ENCODE assay signal across 23 cellular contexts in genomic region chr20:57561356-57562279, GRCh38. TPM values are rescaled to one million over a fixed set of nuclear protein-coding genes. Genes with fewer than 3 reads are reported as not detected.
DNase-seq lines count a peak whose midpoint lies in the region; ATAC-seq, FAIRE-seq and TF ChIP-seq lines count a peak whose summit lies in the region.
"Had no signal": no experiment of that assay in that cellular context is flagged by ENCODE, and none has a peak within 500 bp of the region (broad histone marks: within the 10 kb centered on the region; RNA-seq: fewer than 3 reads in every experiment).

No MANE protein-coding gene starts in this region.

- peak overlapping the region in 1 of 2 experiments; percentile 81; a peak in 2 of 4 replicates for H3K9ac ChIP-seq in K562 (ENCODE audit: insufficient read depth in 1 of 2, low read depth in 2 of 2, low read length in 2 of 2)
- H3K9ac ChIP-seq: BLaER1 had no signal

- CTCF ChIA-PET in Caco-2 (lab: Charles Lee): no interaction called here
- CTCF ChIA-PET in K562 (lab: Yijun Ruan, JAX; ENCODE audit: low intra/inter-chr PET ratio): interaction anchor here (0.6 kb wide), 1 partner anchor 33 kb away, joined by 7 read pairs; no protein-coding TSS in a partner anchor

- H3K27ac Mint-ChIP-seq in Caco-2 (ENCODE audit: unreplicated experiment): no peak overlapping the region
- no peak overlapping the region for H3K27ac Mint-ChIP-seq in GM23338

- ATAC-seq in K562: no peak
- peak in 3 of 4 donors; percentile 0 to 5 (median 0) for ATAC-seq in right lobe of liver
- ATAC-seq in sciatic nerve: peak; percentile 14
- no peak for ATAC-seq in aorta (ENCODE audit: low FRiP score)
- no peak for ATAC-seq in GM23338
- ATAC-seq: GM12878 had no signal

- H3K27me3 Mint-ChIP-seq in Caco-2 (ENCODE audit: insufficient read depth, unreplicated experiment) (peaks cover 32% of the 10 kb centered on the region), GM23338 (ENCODE audit: insufficient read depth, low read depth, poor library complexity) (peaks cover 5% of the 10 kb centered on the region)

- no peaks in the 10 kb centered on the region for H4K20me1 ChIP-seq in K562 (replicated peaks; ENCODE audit: control insufficient read depth, insufficient read depth, low read length)
- no peaks in the 10 kb centered on the region for H4K20me1 ChIP-seq in GM23338 (replicated peaks; ENCODE audit: insufficient read depth)
- H4K20me1 ChIP-seq: BLaER1 had no signal

- H3K4me2 ChIP-seq in K562 (ENCODE audit: insufficient read depth, low read length): peak overlapping the region; percentile 62; the same call in 1 of the 2 replicates
- no peak overlapping the region for H3K4me2 ChIP-seq in GM23338
- H3K4me2 ChIP-seq: BLaER1, PC-9 had no signal

- intact Hi-C loops in Caco-2 (cut with micrococcal nuclease; ENCODE audit: unreplicated experiment) (loop anchor here (2.0 kb wide), 1 partner anchor 19 kb away; no protein-coding TSS in a partner anchor), K562 (cut with micrococcal nuclease) (no loop called here), right lobe of liver (cut with DNase I) (no loop called here), sciatic nerve (cut with DNase I) (no loop called here), posterior vena cava (cut with DNase I) (no loop called here), aorta (cut with DNase I) (no loop called here)

- H3K4me1 ChIP-seq in Caco-2 (peaks cover 24% of the 10 kb centered on the region; the same call in 1 of the 2 replicates), K562 (replicated peaks in 1 of 2; ENCODE audit: control insufficient read depth in 2 of 2, insufficient read depth in 2 of 2, low read length in 2 of 2) (peaks cover 27 to 34% of the 10 kb centered on the region in 2 experiments), right lobe of liver (peaks cover 0 to 44% (median 20%) of the 10 kb centered on the region in 4 donors), aorta (ENCODE audit: control insufficient read depth in 1 of 2, insufficient read depth in 2 of 2, low read length in 2 of 2) (no peaks in the 10 kb centered on the region), GM23338 (ENCODE audit: insufficient read depth) (no peaks in the 10 kb centered on the region)

- peaks cover 6% of the 10 kb centered on the region for H3K4me1 Mint-ChIP-seq in Caco-2 (ENCODE audit: low read depth, unreplicated experiment)
- H3K4me1 Mint-ChIP-seq in GM23338: no peaks in the 10 kb centered on the region
- H3K4me1 Mint-ChIP-seq: CD8-positive, alpha-beta memory T cell had no signal

- H3K9me3 ChIP-seq in Caco-2: peaks cover 4% of the 10 kb centered on the region; the same call in 1 of the 2 replicates
- no peaks in the 10 kb centered on the region for H3K9me3 ChIP-seq in K562 (replicated peaks; ENCODE audit: control insufficient read depth, insufficient read depth, low read depth, low read length)
- no peaks in the 10 kb centered on the region for H3K9me3 ChIP-seq in right lobe of liver
- no peaks in the 10 kb centered on the region for H3K9me3 ChIP-seq in aorta (ENCODE audit: control insufficient read depth, low read length)
- H3K9me3 ChIP-seq: BLaER1 had no signal

- H3K79me2 ChIP-seq in K562 (ENCODE audit: control insufficient read depth, insufficient read depth, low read length) (no peaks in the 10 kb centered on the region), GM23338 (replicated peaks; ENCODE audit: insufficient read depth) (no peaks in the 10 kb centered on the region)

- 0 out of 2 replicates have a peak, but pooled peaks cover 6% of the 10 kb centered on the region for H3K9me2 ChIP-seq in GM23338 (ENCODE audit: insufficient read depth)

- no peaks in the 10 kb centered on the region for H3K9me1 ChIP-seq in K562 (ENCODE audit: control insufficient read depth, insufficient read depth, low read length)

- TF ChIP-seq CTCF in Caco-2 (IDR thresholded peaks at IDR 0.05; ENCODE audit: insufficient read depth in 1 of 2, low read depth in 1 of 2, low read length in 1 of 2, severe bottlenecking in 1 of 2, unreplicated experiment in 1 of 2): no peak
- no peak for TF ChIP-seq CTCF in K562 (IDR thresholded peaks at IDR 0.05 in 2 of 3, conservative IDR thresholded peaks at IDR 0.05 in 1 of 3; ENCODE audit: insufficient read depth in 2 of 3, low read depth in 1 of 3, low read length in 3 of 3)
- TF ChIP-seq CTCF in right lobe of liver (IDR thresholded peaks at IDR 0.05): no peak
- TF ChIP-seq CTCF in GM23338 (conservative IDR thresholded peaks at IDR 0.05; ENCODE audit: low read depth in 2 of 2): no peak

- H3K36me3 ChIP-seq in Caco-2 (ENCODE audit: control insufficient read depth, insufficient read depth, low read length): no peaks in the 10 kb centered on the region
- no peaks in the 10 kb centered on the region for H3K36me3 ChIP-seq in K562 (ENCODE audit: control insufficient read depth, insufficient read depth, low read length)
- H3K36me3 ChIP-seq in right lobe of liver: peaks cover 0 to 49% (median 25%) of the 10 kb centered on the region in 4 donors
- H3K36me3 ChIP-seq in aorta (ENCODE audit: control insufficient read depth in 1 of 2, insufficient read depth in 2 of 2, low read length in 1 of 2): no peaks in the 10 kb centered on the region
- no peaks in the 10 kb centered on the region for H3K36me3 ChIP-seq in GM23338 (ENCODE audit: insufficient read depth)
- H3K36me3 ChIP-seq: BLaER1 had no signal

- TF ChIP-seq EP300 in K562 (IDR thresholded peaks at IDR 0.05; ENCODE audit: low read length): no peak

- no peaks in the 10 kb centered on the region for H3K36me3 Mint-ChIP-seq in Caco-2 (ENCODE audit: insufficient read depth, unreplicated experiment)
- H3K36me3 Mint-ChIP-seq in GM23338 (ENCODE audit: low read depth): no peaks in the 10 kb centered on the region
- H3K36me3 Mint-ChIP-seq: CD8-positive, alpha-beta memory T cell had no signal

- H2AFZ ChIP-seq in K562 (ENCODE audit: low read depth, low read length) (peak overlapping the region; percentile 80), GM23338 (no peak overlapping the region)
- H2AFZ ChIP-seq: PC-9 had no signal

- no peaks in the 10 kb centered on the region for H3K9me3 Mint-ChIP-seq in Caco-2 (ENCODE audit: unreplicated experiment)
- H3K9me3 Mint-ChIP-seq in GM23338: peaks cover 2% of the 10 kb centered on the region; the same call in 1 of the 3 replicates
- H3K9me3 Mint-ChIP-seq: CD8-positive, alpha-beta memory T cell had no signal

- H3K4me3 Mint-ChIP-seq in Caco-2 (ENCODE audit: unreplicated experiment): no peak overlapping the region
- H3K4me3 Mint-ChIP-seq in GM23338: no peak overlapping the region
- H3K4me3 Mint-ChIP-seq: CD8-positive, alpha-beta memory T cell had no signal

- H3K27ac ChIP-seq in K562 (ENCODE audit: extremely low read depth, low read depth, low read length) (peak overlapping the region; percentile 36; the same call in 1 of the 3 replicates), right lobe of liver (peak overlapping the region; percentile 73 to 98 (median 96)), aorta (ENCODE audit: low read depth in 1 of 2, low read length in 2 of 2) (no peak overlapping the region), GM23338 (ENCODE audit: low read depth) (no peak overlapping the region)
- H3K27ac ChIP-seq: BLaER1, PC-9 had no signal

- no peaks in the 10 kb centered on the region for H3F3A ChIP-seq in GM23338 (replicated peaks; ENCODE audit: low read depth)

- 50% methylated on average over 24 of the region's 24 CpGs for WGBS in K562 (ENCODE audit: insufficient coverage, low coverage, missing lambda C conversion rate)
- WGBS in right lobe of liver (ENCODE audit: insufficient coverage, low coverage, low lambda C conversion rate, missing lambda C conversion rate): 41% methylated on average over 17 of the region's 24 CpGs
- 83% methylated on average over 24 of the region's 24 CpGs for WGBS in aorta, 2 donors

- H3K4me3 ChIP-seq in Caco-2 (ENCODE audit: low read depth, low read length): no peak overlapping the region
- no peak overlapping the region for H3K4me3 ChIP-seq in K562
- H3K4me3 ChIP-seq in right lobe of liver: peak overlapping the region; percentile 31 to 66 (median 62)
- no peak overlapping the region for H3K4me3 ChIP-seq in aorta (ENCODE audit: low read length in 2 of 2)
- no peak overlapping the region for H3K4me3 ChIP-seq in GM23338
- H3K4me3 ChIP-seq: BLaER1, GM12878, PC-9 had no signal

- BruUV-seq in Caco-2 (replicated peaks; lab: Mats Ljungman, UMichigan) (TSS peak; percentile 71), K562 (replicated peaks; lab: Mats Ljungman, UMichigan) (TSS peak; percentile 85)

- in situ Hi-C loops in K562 (cut with MboI): no loop called here

- no peak for TF ChIP-seq POLR2A in K562 (conservative IDR thresholded peaks at IDR 0.05)
- TF ChIP-seq POLR2A in right lobe of liver (IDR thresholded peaks at IDR 0.05): no peak
- TF ChIP-seq POLR2A in GM12891 (IDR thresholded peaks at IDR 0.05; ENCODE audit: low read depth, low read length): no peak

- no peaks in the 10 kb centered on the region for H3K27me3 ChIP-seq in Caco-2 (replicated peaks; ENCODE audit: control insufficient read depth, insufficient read depth, low read length)
- H3K27me3 ChIP-seq in K562 (ENCODE audit: control insufficient read depth in 2 of 2, insufficient read depth in 2 of 2, low read length in 2 of 2): no peaks in the 10 kb centered on the region
- H3K27me3 ChIP-seq in right lobe of liver: no peaks in the 10 kb centered on the region
- H3K27me3 ChIP-seq in aorta (ENCODE audit: control insufficient read depth in 1 of 2, insufficient read depth in 2 of 2, low read length in 1 of 2): no peaks in the 10 kb centered on the region
- H3K27me3 ChIP-seq in GM23338 (ENCODE audit: insufficient read depth): no peaks in the 10 kb centered on the region
- H3K27me3 ChIP-seq: BLaER1 had no signal

- no peak for TF ChIP-seq RAD21 in K562 (CRISPR knock-in tag; conservative IDR thresholded peaks at IDR 0.05 in 1 of 2, IDR thresholded peaks at IDR 0.05 in 1 of 2)

- DNase-seq in Caco-2: no peak
- no peak for DNase-seq in K562 (ENCODE audit: extremely low read depth in 1 of 4, low spot score in 3 of 4)
- DNase-seq in right lobe of liver: peak in 1 of 3 donors; percentile 67
- no peak for DNase-seq in sciatic nerve (ENCODE audit: low spot score)
- no peak for DNase-seq in posterior vena cava (ENCODE audit: low spot score)
- DNase-seq in aorta: no peak
- no peak for DNase-seq in GM23338 (ENCODE audit: low spot score)
- no peak for DNase-seq in GM12891 (ENCODE audit: insufficient read length, low spot score)
- DNase-seq: CD8-positive, alpha-beta memory T cell; DND-41; KG1; NCI-H1092; NCI-H1694; NCI-H2107; NCI-H2227 treated with DMSO at 0.1 percent for 48 hours; NCI-H524; PC-9 had no signal

- POLR2A ChIA-PET in Caco-2 (lab: Charles Lee) (no interaction called here), K562 (lab: Yijun Ruan, JAX) (interaction anchor here (0.7 to 2.3 kb wide), 7 partner anchors 8 to 169 kb away, joined by 3 to 8 read pairs (median 4); no protein-coding TSS in a partner anchor)

- no peak for FAIRE-seq in K562 (lab: Jason Lieb, UNC)
- no peak for FAIRE-seq in GM12891 (lab: Jason Lieb, UNC)
- FAIRE-seq: G401.6, GM12878 had no signal

RNA-seq across cellular contexts. Expression of gene PCK1, which starts 0.7 kb away (rescaled TPM):
- total RNA-seq in Caco-2 (2022) (0.42 TPM in 1 of 2 replicates, not detected in the other), K562 (2014; rRNA removed) (0.05 and 0.16 TPM in 2 replicates), K562 (2014; rRNA removed; fragmentation: Illumina TruSeq; extraction: Trizol) (0.13 and 0.18 TPM in 2 replicates), K562 (2015; rRNA removed; fragmentation: Illumina TruSeq; extraction: Trizol) (0.29 and 0.30 TPM in 2 replicates), K562 (2021) (0.54 and 0.73 TPM in 2 replicates), right lobe of liver (1,000 to 10,000 TPM in 2 of 6 experiments, 100 to 1,000 TPM in 4; 187 to 1,757 (median 778) TPM), sciatic nerve (5.3 TPM), posterior vena cava (under 1 TPM; 0.57 to 0.93 TPM), aorta (under 1 TPM; 0.21 to 0.39 TPM)
- total RNA-seq in K562 (2011; cell fraction: chromatin; rRNA removed; ENCODE audit: low replicate concordance): 0.70 and 2.3 TPM in 2 replicates
- 0.92 and 1.3 TPM in 2 replicates for total RNA-seq in K562 (2011; cell fraction: nucleolus; rRNA removed)
- 0.38 and 1.2 TPM in 2 replicates for total RNA-seq in K562 (2011; cell fraction: nucleoplasm; rRNA removed)
- polyA plus RNA-seq in K562 (2011; rRNA removed) (0.09 and 0.15 TPM in 2 replicates), K562 (2014; fragmentation: Illumina TruSeq; extraction: Trizol) (0.12 and 0.14 TPM in 2 replicates), K562 (2014; fragmentation: Nextera tagmentation; extraction: Ambion mirVana) (under 1 TPM; 0.10 to 0.15 TPM), K562 (2014; rRNA removed) (0.12 and 0.46 TPM in 2 replicates), aorta (10 to 100 TPM in 1 of 2 donors, under 1 TPM in 1; 0.69 to 49.2 TPM), GM23338 (2016; fragmentation: Nextera tagmentation; extraction: Ambion mirVana) (not detected in 2 replicates)
- 0.04 and 0.48 TPM in 2 replicates for polyA plus RNA-seq in K562 (2011; cell fraction: cytosol; rRNA removed)
- 0.90 and 1.5 TPM in 2 replicates for polyA plus RNA-seq in K562 (2011; cell fraction: nucleus; rRNA removed)
- polyA plus RNA-seq in K562 (2012): 0.14 and 0.21 TPM in 2 replicates
- polyA minus RNA-seq in K562 (2011; rRNA and poly(A)+ RNA removed): 0.72 and 1.2 TPM in 2 replicates
- 1.2 TPM in 1 of 2 replicates, not detected in the other for polyA minus RNA-seq in K562 (2011; cell fraction: cytosol; rRNA and poly(A)+ RNA removed)
- 0.67 and 1.1 TPM in 2 replicates for polyA minus RNA-seq in K562 (2011; cell fraction: nucleus; rRNA and poly(A)+ RNA removed)
- total RNA-seq in GM23338 (2014; rRNA removed; shearing (Covaris generic)): not detected in 2 replicates
- polyA plus RNA-seq in GM12891 (2012; ENCODE audit: low read depth, missing spikeins): not detected
- total RNA-seq: A172; CD8-positive, alpha-beta memory T cell; PC-9 had no signal
- polyA plus RNA-seq: CD8-positive, alpha-beta memory T cell had no signal

RNA-seq across cellular contexts. Expression of gene CTCFL, which starts 36.7 kb away (rescaled TPM):
- total RNA-seq in Caco-2 (2022) (not detected in 2 replicates), K562 (2014; rRNA removed) (120 and 126 TPM in 2 replicates), K562 (2014; rRNA removed; fragmentation: Illumina TruSeq; extraction: Trizol) (111 and 112 TPM in 2 replicates), K562 (2015; rRNA removed; fragmentation: Illumina TruSeq; extraction: Trizol) (80.9 and 89.1 TPM in 2 replicates), K562 (2021) (122 and 124 TPM in 2 replicates), right lobe of liver (under 1 TPM in 4 of 6 experiments, not detected in 2; 0.09 to 0.50 (median 0.33) TPM), sciatic nerve (0.27 TPM), posterior vena cava (not detected), aorta (not detected)
- total RNA-seq in K562 (2011; cell fraction: chromatin; rRNA removed; ENCODE audit: low replicate concordance): 102 and 125 TPM in 2 replicates
- 77.5 and 83.4 TPM in 2 replicates for total RNA-seq in K562 (2011; cell fraction: nucleolus; rRNA removed)
- 85.3 and 118 TPM in 2 replicates for total RNA-seq in K562 (2011; cell fraction: nucleoplasm; rRNA removed)
- polyA plus RNA-seq in K562 (2011; rRNA removed) (188 and 206 TPM in 2 replicates), K562 (2014; fragmentation: Illumina TruSeq; extraction: Trizol) (137 and 177 TPM in 2 replicates), K562 (2014; fragmentation: Nextera tagmentation; extraction: Ambion mirVana) (10 to 100 TPM; 42.4 to 62.7 TPM), K562 (2014; rRNA removed) (100 and 122 TPM in 2 replicates), aorta (not detected), GM23338 (2016; fragmentation: Nextera tagmentation; extraction: Ambion mirVana) (0.55 and 0.80 TPM in 2 replicates)
- polyA plus RNA-seq in K562 (2011; cell fraction: cytosol; rRNA removed): 125 and 152 TPM in 2 replicates
- polyA plus RNA-seq in K562 (2011; cell fraction: nucleus; rRNA removed): 92.0 and 115 TPM in 2 replicates
- polyA plus RNA-seq in K562 (2012): 72.2 and 120 TPM in 2 replicates
- 265 and 279 TPM in 2 replicates for polyA minus RNA-seq in K562 (2011; rRNA and poly(A)+ RNA removed)
- 117 and 124 TPM in 2 replicates for polyA minus RNA-seq in K562 (2011; cell fraction: cytosol; rRNA and poly(A)+ RNA removed)
- polyA minus RNA-seq in K562 (2011; cell fraction: nucleus; rRNA and poly(A)+ RNA removed): 39.4 and 86.3 TPM in 2 replicates
- total RNA-seq in GM23338 (2014; rRNA removed; shearing (Covaris generic)): 1.4 and 2.1 TPM in 2 replicates
- polyA plus RNA-seq in GM12891 (2012; ENCODE audit: low read depth, missing spikeins): 0.12 TPM
- total RNA-seq: A172; CD8-positive, alpha-beta memory T cell; H4; PC-9; Right ventricle myocardium inferior had no signal
- polyA plus RNA-seq: CD8-positive, alpha-beta memory T cell had no signal

RNA-seq across cellular contexts. Expression of gene ZBP1, which starts 58.6 kb away (rescaled TPM):
- total RNA-seq in Caco-2 (2022) (not detected in 2 replicates), K562 (2014; rRNA removed) (not detected in 2 replicates), K562 (2014; rRNA removed; fragmentation: Illumina TruSeq; extraction: Trizol) (not detected in 2 replicates), K562 (2015; rRNA removed; fragmentation: Illumina TruSeq; extraction: Trizol) (not detected in 2 replicates), K562 (2021) (not detected in 2 replicates), right lobe of liver (under 1 TPM in 4 of 6 experiments, not detected in 2; 0.14 to 0.75 (median 0.36) TPM), sciatic nerve (0.49 TPM), posterior vena cava (under 1 TPM; 0.24 to 0.37 TPM), aorta (1 to 10 TPM in 1 of 2 donors, under 1 TPM in 1; 0.88 to 1.6 TPM)
- total RNA-seq in K562 (2011; cell fraction: chromatin; rRNA removed; ENCODE audit: low replicate concordance): not detected in 2 replicates
- not detected in 2 replicates for total RNA-seq in K562 (2011; cell fraction: nucleolus; rRNA removed)
- total RNA-seq in K562 (2011; cell fraction: nucleoplasm; rRNA removed): not detected in 2 replicates
- polyA plus RNA-seq in K562 (2011; rRNA removed) (not detected in 2 replicates), K562 (2014; fragmentation: Illumina TruSeq; extraction: Trizol) (not detected in 2 replicates), K562 (2014; fragmentation: Nextera tagmentation; extraction: Ambion mirVana) (not detected), K562 (2014; rRNA removed) (not detected in 2 replicates), aorta (under 1 TPM; 0.20 to 0.50 TPM), GM23338 (2016; fragmentation: Nextera tagmentation; extraction: Ambion mirVana) (not detected in 2 replicates)
- not detected in 2 replicates for polyA plus RNA-seq in K562 (2011; cell fraction: cytosol; rRNA removed)
- not detected in 2 replicates for polyA plus RNA-seq in K562 (2011; cell fraction: nucleus; rRNA removed)
- not detected in 2 replicates for polyA plus RNA-seq in K562 (2012)
- polyA minus RNA-seq in K562 (2011; rRNA and poly(A)+ RNA removed): not detected in 2 replicates
- not detected in 2 replicates for polyA minus RNA-seq in K562 (2011; cell fraction: cytosol; rRNA and poly(A)+ RNA removed)
- polyA minus RNA-seq in K562 (2011; cell fraction: nucleus; rRNA and poly(A)+ RNA removed): not detected in 2 replicates
- not detected in 2 replicates for total RNA-seq in GM23338 (2014; rRNA removed; shearing (Covaris generic))
- polyA plus RNA-seq in GM12891 (2012; ENCODE audit: low read depth, missing spikeins): 2.2 TPM
- total RNA-seq: A172, H4, PC-9 had no signal

Comparison
In these comparisons a context has a peak if more than half of its experiments do, and no peak if none do; other contexts are left out.
1. H3K4me3 ChIP-seq: peak in right lobe of liver (3 of 3); none in Caco-2 (single experiment), K562 (single experiment), aorta (0 of 2) and GM23338 (single experiment).
2. ATAC-seq: peak in right lobe of liver (3 of 4) and sciatic nerve (single experiment); none in K562 (single experiment), aorta (single experiment) and GM23338 (single experiment).
3. H3K27ac ChIP-seq: peak in K562 (single experiment) and right lobe of liver (3 of 3); none in aorta (0 of 2) and GM23338 (single experiment).
4. RNA of gene PCK1, which starts 0.7 kb away (total RNA-seq): 187 to 1,757 TPM in right lobe of liver; 5.3 TPM in sciatic nerve (single experiment), 0.57 to 0.93 TPM in posterior vena cava, 0.21 to 0.39 TPM in aorta, 0.05 to 2.3 TPM in K562, 0.42 TPM in Caco-2 and not detected in GM23338; every median in the first group is over 10 times any median in the second.
5. RNA of gene CTCFL, which starts 36.7 kb away (total RNA-seq): 77.5 to 126 TPM in K562; 1.4 to 2.1 TPM in GM23338, 0.27 TPM in sciatic nerve (single experiment), 0.09 to 0.50 TPM in right lobe of liver, not detected in Caco-2, not detected in posterior vena cava and not detected in aorta; every median in the first group is over 10 times any median in the second.